18 cellular contexts compared by ENCODE assay signal in genomic region chr7:3927446-3928110, GRCh38.
DNase-seq lines count a peak whose midpoint lies in the region; ATAC-seq, FAIRE-seq and TF ChIP-seq lines count a peak whose summit lies in the region.
"Had no signal": no experiment of that assay in that cellular context is flagged by ENCODE, and none has a peak within 500 bp of the region (broad histone marks: within the 10 kb centered on the region; RNA-seq: fewer than 3 reads in every experiment).

No MANE protein-coding gene starts in this region.

- TF ChIP-seq CTCF in astrocyte (IDR thresholded peaks at IDR 0.05; ENCODE audit: insufficient read depth, low read depth, low read length): no peak
- TF ChIP-seq CTCF in MCF 10A (IDR thresholded peaks at IDR 0.05; ENCODE audit: unreplicated experiment): no peak

- no peak overlapping the region for H4K12ac ChIP-seq in trophoblast cell (ENCODE audit: low read depth, low read length)

- H3K9ac ChIP-seq in astrocyte (ENCODE audit: low read length): no peak overlapping the region
- H3K9ac ChIP-seq in trophoblast cell (ENCODE audit: low read length): peak overlapping the region; percentile 42

- no peaks in the 10 kb centered on the region for H4K20me1 ChIP-seq in astrocyte (ENCODE audit: insufficient read depth, low read length)

- ATAC-seq in right cardiac atrium (no peak), HG02885 (IDR thresholded peaks at IDR 0.05; ENCODE audit: poor library complexity, unreplicated experiment) (no peak)
- ATAC-seq: A549, GM23338 had no signal

- H3K4me1 ChIP-seq in astrocyte (ENCODE audit: insufficient read depth, low read length) (peaks cover 4% of the 10 kb centered on the region), trophoblast cell (ENCODE audit: control insufficient read depth in 1 of 2, insufficient read depth in 2 of 2, low read length in 2 of 2) (peaks cover 5 to 12% of the 10 kb centered on the region in 2 experiments), right cardiac atrium (ENCODE audit: control insufficient read depth, insufficient read depth, low read length) (no peaks in the 10 kb centered on the region)
- H3K4me1 ChIP-seq: BE2C had no signal

- H3K4ac ChIP-seq in trophoblast cell (ENCODE audit: low read depth, low read length): no peak overlapping the region

- no peak overlapping the region for H3K4me2 ChIP-seq in astrocyte (ENCODE audit: low read length)
- H3K4me2 ChIP-seq in trophoblast cell (ENCODE audit: low read length): no peak overlapping the region
- H3K4me2 ChIP-seq: A549, GM23338 had no signal

- H4K8ac ChIP-seq in trophoblast cell (ENCODE audit: low read depth, low read length): no peak overlapping the region

- H4K91ac ChIP-seq in trophoblast cell (ENCODE audit: low read depth, low read length): no peak overlapping the region

- no peak overlapping the region for H3K14ac ChIP-seq in trophoblast cell (ENCODE audit: low read length)

- DNase-seq in astrocyte (ENCODE audit: low read depth): peak; percentile 85
- peak; percentile 99 for DNase-seq in myocyte (ENCODE audit: low read depth)
- DNase-seq in trophoblast cell: no peak
- DNase-seq in MCF 10A (ENCODE audit: unreplicated experiment): no peak
- DNase-seq in right cardiac atrium: no peak
- no peak for DNase-seq in activated naive CD8-positive, alpha-beta T cell treated with anti-CD3 and anti-CD28 coated beads for 36 hours
- DNase-seq: BE2C; CD4-positive, alpha-beta memory T cell; DMS153; DND-41; GDM1; H9 had no signal

- H3K36me3 ChIP-seq in astrocyte (ENCODE audit: insufficient read depth, low read length) (no peaks in the 10 kb centered on the region), trophoblast cell (ENCODE audit: control insufficient read depth in 1 of 2, insufficient read depth in 2 of 2, low read length in 2 of 2) (no peaks in the 10 kb centered on the region)
- H3K36me3 ChIP-seq: BE2C had no signal

- H3K79me1 ChIP-seq in trophoblast cell (ENCODE audit: low read length): no peaks in the 10 kb centered on the region

- no TSS peak for BruUV-seq in MCF 10A (replicated peaks; lab: Mats Ljungman, UMichigan)

- H2BK120ac ChIP-seq in trophoblast cell (ENCODE audit: insufficient read depth, low read length, poor library complexity): no peak overlapping the region

- H2AFZ ChIP-seq in astrocyte (ENCODE audit: low read depth, low read length): no peak overlapping the region
- no peak overlapping the region for H2AFZ ChIP-seq in trophoblast cell (ENCODE audit: insufficient read depth, low read length, poor library complexity)
- H2AFZ ChIP-seq: GM23338 had no signal

- no peak overlapping the region for H3K23ac ChIP-seq in trophoblast cell (ENCODE audit: low read length)

- no peak overlapping the region for H3K4me3 ChIP-seq in astrocyte (ENCODE audit: insufficient read depth, low read depth, low read length)
- H3K4me3 ChIP-seq in trophoblast cell (ENCODE audit: low read depth, low read length): no peak overlapping the region
- no peak overlapping the region for H3K4me3 ChIP-seq in right cardiac atrium (ENCODE audit: low read length)
- H3K4me3 ChIP-seq: A549, GM23338 had no signal

- H3K4me3 Mint-ChIP-seq in astrocyte (ENCODE audit: unreplicated experiment) (no peak overlapping the region), MCF 10A (ENCODE audit: unreplicated experiment) (no peak overlapping the region)
- no peak overlapping the region for H3K4me3 Mint-ChIP-seq in activated naive CD8-positive, alpha-beta T cell treated with anti-CD3 and anti-CD28 coated beads for 36 hours
- H3K4me3 Mint-ChIP-seq: CD4-positive, alpha-beta memory T cell; GM23338; H9 had no signal

- H3K4me1 Mint-ChIP-seq in astrocyte (ENCODE audit: low read depth, unreplicated experiment) (peaks cover 4% of the 10 kb centered on the region), MCF 10A (ENCODE audit: insufficient read depth, unreplicated experiment) (peaks cover 6% of the 10 kb centered on the region)
- no peaks in the 10 kb centered on the region for H3K4me1 Mint-ChIP-seq in activated naive CD8-positive, alpha-beta T cell treated with anti-CD3 and anti-CD28 coated beads for 36 hours
- H3K4me1 Mint-ChIP-seq: CD4-positive, alpha-beta memory T cell had no signal

- H3K27me3 Mint-ChIP-seq in astrocyte (ENCODE audit: low read depth, unreplicated experiment) (peaks cover 20% of the 10 kb centered on the region), MCF 10A (ENCODE audit: insufficient read depth, unreplicated experiment) (peaks cover 10% of the 10 kb centered on the region)
- peaks cover 11% of the 10 kb centered on the region for H3K27me3 Mint-ChIP-seq in activated naive CD8-positive, alpha-beta T cell treated with anti-CD3 and anti-CD28 coated beads for 36 hours

- no peak overlapping the region for H2AK5ac ChIP-seq in trophoblast cell (ENCODE audit: low read length)

- H3K9me3 ChIP-seq in astrocyte (ENCODE audit: insufficient read depth, low read depth, low read length) (no peaks in the 10 kb centered on the region), trophoblast cell (ENCODE audit: insufficient read depth, low read depth, low read length) (no peaks in the 10 kb centered on the region), right cardiac atrium (ENCODE audit: control insufficient read depth, low read length) (no peaks in the 10 kb centered on the region)
- H3K9me3 ChIP-seq: A549, BE2C had no signal

- H3K18ac ChIP-seq in trophoblast cell (ENCODE audit: low read length): no peak overlapping the region

- no peak overlapping the region for H2BK12ac ChIP-seq in trophoblast cell (ENCODE audit: low read length)

- intact Hi-C loops in MCF 10A (cut with micrococcal nuclease): no loop called here
- intact Hi-C loops in right cardiac atrium (cut with DNase I): no loop called here

- H3K27ac ChIP-seq in astrocyte (ENCODE audit: low read depth, low read length) (no peak overlapping the region), trophoblast cell (ENCODE audit: low read depth, low read length) (no peak overlapping the region), right cardiac atrium (ENCODE audit: low read length) (no peak overlapping the region)
- H3K27ac ChIP-seq: A549, C4-2B had no signal

- no peaks in the 10 kb centered on the region for H3K79me2 ChIP-seq in astrocyte (ENCODE audit: insufficient read depth, low read length)
- H3K79me2 ChIP-seq in trophoblast cell (ENCODE audit: control insufficient read depth, insufficient read depth, low read length, poor library complexity): no peaks in the 10 kb centered on the region

- H3K9me3 Mint-ChIP-seq in astrocyte (ENCODE audit: unreplicated experiment): no peaks in the 10 kb centered on the region
- H3K9me3 Mint-ChIP-seq in MCF 10A (ENCODE audit: unreplicated experiment): no peaks in the 10 kb centered on the region
- H3K9me3 Mint-ChIP-seq in activated naive CD8-positive, alpha-beta T cell treated with anti-CD3 and anti-CD28 coated beads for 36 hours: no peaks in the 10 kb centered on the region
- H3K9me3 Mint-ChIP-seq: CD4-positive, alpha-beta memory T cell; GM23338; H9 had no signal

- no CpG with 5 or more reads among the region's 7 CpGs for WGBS in trophoblast cell (ENCODE audit: extremely low coverage, insufficient coverage, insufficient read length)
- WGBS in right cardiac atrium: 77% methylated on average over 7 of the region's 7 CpGs

- no peaks in the 10 kb centered on the region for H3K27me3 ChIP-seq in astrocyte (ENCODE audit: insufficient read depth, low read length)
- no peaks in the 10 kb centered on the region for H3K27me3 ChIP-seq in trophoblast cell (ENCODE audit: insufficient read depth, low read length)
- no peaks in the 10 kb centered on the region for H3K27me3 ChIP-seq in right cardiac atrium (ENCODE audit: control insufficient read depth, insufficient read depth)
- H3K27me3 ChIP-seq: BE2C had no signal

- H3K27ac Mint-ChIP-seq in astrocyte (ENCODE audit: unreplicated experiment) (no peak overlapping the region), MCF 10A (ENCODE audit: low read depth, unreplicated experiment) (no peak overlapping the region)
- no peak overlapping the region for H3K27ac Mint-ChIP-seq in activated naive CD8-positive, alpha-beta T cell treated with anti-CD3 and anti-CD28 coated beads for 36 hours
- H3K27ac Mint-ChIP-seq: CD4-positive, alpha-beta memory T cell; H9 had no signal

- no peaks in the 10 kb centered on the region for H3K36me3 Mint-ChIP-seq in astrocyte (ENCODE audit: low read depth, unreplicated experiment)
- H3K36me3 Mint-ChIP-seq in MCF 10A (ENCODE audit: insufficient read depth, unreplicated experiment): no peaks in the 10 kb centered on the region
- H3K36me3 Mint-ChIP-seq in activated naive CD8-positive, alpha-beta T cell treated with anti-CD3 and anti-CD28 coated beads for 36 hours: no peaks in the 10 kb centered on the region
- H3K36me3 Mint-ChIP-seq: CD4-positive, alpha-beta memory T cell had no signal

- CTCF ChIA-PET in MCF 10A (lab: Yijun Ruan, JAX): no interaction called here

- no peak for FAIRE-seq in astrocyte (lab: Jason Lieb, UNC)
- FAIRE-seq: A549, D721Med, GM12892 had no signal

- POLR2A ChIA-PET in MCF 10A (lab: Yijun Ruan, JAX): interaction anchor here (0.7 kb wide), 1 partner anchor 157 kb away, joined by 3 read pairs; no protein-coding TSS in a partner anchor

- H2BK5ac ChIP-seq in trophoblast cell (ENCODE audit: low read depth, low read length, poor library complexity): no peak overlapping the region

Comparison
In these comparisons a context has a peak if more than half of its experiments do, and no peak if none do; other contexts are left out.
1. DNase-seq: peak in astrocyte (single experiment) and myocyte (single experiment); none in trophoblast cell (0 of 2), MCF 10A (single experiment), right cardiac atrium (0 of 3) and activated naive CD8-positive, alpha-beta T cell treated with anti-CD3 and anti-CD28 coated beads for 36 hours (single experiment).